In the genomic region with DNA sequence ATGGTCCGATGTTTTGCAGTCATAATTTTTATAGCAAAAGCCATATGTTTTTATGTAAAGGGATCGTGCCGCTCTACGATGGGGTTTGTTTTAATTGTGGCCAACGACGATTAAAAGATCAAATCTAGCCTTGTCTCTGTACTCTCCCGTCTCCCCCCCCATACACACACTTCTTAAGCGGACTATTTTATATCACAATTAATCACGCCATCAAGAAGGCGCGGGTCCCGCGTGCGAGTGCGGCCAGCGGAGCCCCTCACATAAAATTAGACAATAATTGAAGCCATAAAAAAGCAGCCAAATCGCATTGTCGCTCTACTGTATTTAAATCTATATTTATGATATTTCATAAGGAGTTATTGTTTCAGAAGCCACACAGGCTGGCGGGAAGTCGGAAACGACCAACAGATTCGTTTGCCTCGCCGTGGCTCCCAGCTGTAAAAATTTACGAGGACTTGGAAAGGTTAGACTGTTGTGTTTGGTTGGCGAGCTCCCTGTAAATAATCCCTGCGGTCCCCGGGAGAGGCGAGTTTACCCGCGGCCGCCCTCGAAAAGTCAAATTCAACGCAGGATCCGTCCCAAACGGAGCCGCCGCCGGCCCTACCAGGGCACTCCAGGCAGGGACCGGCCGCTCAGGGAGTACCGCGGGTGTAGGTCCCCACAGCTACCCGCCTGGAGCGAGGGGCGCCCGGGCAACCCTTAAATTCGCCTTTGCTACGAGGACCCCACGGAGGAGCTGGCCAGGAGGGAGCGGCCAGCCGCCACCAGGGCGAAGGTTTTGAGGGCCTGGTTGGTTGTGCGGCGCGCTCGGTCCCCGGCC, we compare ENCODE assay signal across 9 cellular contexts. TPM values are rescaled to one million over a fixed set of nuclear protein-coding genes. Genes with fewer than 3 reads are reported as not detected.
DNase-seq lines count a peak whose midpoint lies in the region; ATAC-seq and TF ChIP-seq lines count a peak whose summit lies in the region.
"Had no signal": no experiment of that assay in that cellular context is flagged by ENCODE, and none has a peak within 500 bp of the region (broad histone marks: within the 10 kb centered on the region; RNA-seq: fewer than 3 reads in every experiment).

No MANE protein-coding gene starts in this region.

- no peak for TF ChIP-seq POLR2A in breast epithelium (IDR thresholded peaks at IDR 0.05)

- peaks cover 30 to 74% (median 50%) of the 10 kb centered on the region in 3 donors for H3K27me3 Mint-ChIP-seq in naive B cell

- POLR2A ChIA-PET in AG04449 (lab: Yijun Ruan, JAX): interaction anchor here (0.6 to 2.4 kb wide), 5 partner anchors 9 to 575 kb away, joined by 3 to 13 read pairs (median 3); a partner anchor contains a TSS

- CTCF ChIA-PET in AG04449 (lab: Yijun Ruan, JAX): interaction anchor here (0.6 to 6.8 kb wide), 8 partner anchors 9 to 1310 kb away, joined by 3 to 117 read pairs (median 3); a partner anchor contains a TSS

- H3K4me3 ChIP-seq in AG04449 (ENCODE audit: low read depth, low read length) (peak overlapping the region; percentile 75), HFF-Myc (replicated peaks; ENCODE audit: low read depth, low read length) (peak overlapping the region; percentile 83), breast epithelium (peak overlapping the region; percentile 65 to 80 (median 65))
- no peak overlapping the region for H3K4me3 ChIP-seq in effector memory CD4-positive, alpha-beta T cell (ENCODE audit: insufficient read depth, low read depth, low read length, poor library complexity, severe bottlenecking)

- H3K36me3 ChIP-seq in breast epithelium: no peaks in the 10 kb centered on the region
- H3K36me3 ChIP-seq in effector memory CD4-positive, alpha-beta T cell (ENCODE audit: control insufficient read depth, insufficient read depth, low read length): no peaks in the 10 kb centered on the region
- H3K36me3 ChIP-seq: adrenal gland had no signal

- peaks cover 3 to 67% of the 10 kb centered on the region in 2 donors for H3K27me3 ChIP-seq in breast epithelium
- peaks cover 86% of the 10 kb centered on the region for H3K27me3 ChIP-seq in effector memory CD4-positive, alpha-beta T cell (replicated peaks; ENCODE audit: control insufficient read depth, insufficient read depth, low read length, poor library complexity, severe bottlenecking)

- DNase-seq in AG04449 (ENCODE audit: low read depth, low spot score) (no peak), HFF-Myc (ENCODE audit: extremely low read depth, low read depth) (no peak), breast epithelium (ENCODE audit: low spot score in 2 of 2) (no peak), naive B cell (no peak), germinal center (ENCODE audit: low spot score) (no peak), NCI-H2107 (lab: John Stamatoyannopoulos, UW) (no peak), omental fat pad (ENCODE audit: low spot score) (no peak)
- no peak for DNase-seq in effector memory CD4-positive, alpha-beta T cell

- H3K9me3 Mint-ChIP-seq in naive B cell: peaks cover 0 to 28% (median 5%) of the 10 kb centered on the region in 7 donors

- intact Hi-C loops in breast epithelium (cut with DNase I; ENCODE audit: low total_unique reads): no loop called here

- peak overlapping the region in 7 of 8 donors; percentile 15 to 66 (median 47) for H3K4me3 Mint-ChIP-seq in naive B cell

- peaks cover 4 to 14% of the 10 kb centered on the region in 2 donors for H3K36me3 Mint-ChIP-seq in naive B cell

- peak overlapping the region; percentile 81 to 89 for H3K27ac ChIP-seq in breast epithelium
- no peak overlapping the region for H3K27ac ChIP-seq in effector memory CD4-positive, alpha-beta T cell (ENCODE audit: insufficient read depth, low read length, poor library complexity, severe bottlenecking)

- peaks cover 17 to 23% (median 22%) of the 10 kb centered on the region in 3 donors for H3K4me1 Mint-ChIP-seq in naive B cell

- no peak for ATAC-seq in naive B cell (ENCODE audit: low read depth in 2 of 2)
- no peak for ATAC-seq in omental fat pad (ENCODE audit: low FRiP score)

- no peaks in the 10 kb centered on the region for H3K4me1 ChIP-seq in breast epithelium
- H3K4me1 ChIP-seq in effector memory CD4-positive, alpha-beta T cell (ENCODE audit: control insufficient read depth, insufficient read depth, low read length, poor library complexity, severe bottlenecking): peaks cover 41% of the 10 kb centered on the region

- H3K9me3 ChIP-seq in breast epithelium: no peaks in the 10 kb centered on the region
- no peaks in the 10 kb centered on the region for H3K9me3 ChIP-seq in effector memory CD4-positive, alpha-beta T cell (ENCODE audit: control insufficient read depth, low read length)
- H3K9me3 ChIP-seq: adrenal gland had no signal

- no peak for TF ChIP-seq CTCF in AG04449 (IDR thresholded peaks at IDR 0.05; ENCODE audit: insufficient read depth, low read length, missing control alignments)
- TF ChIP-seq CTCF in HFF-Myc (IDR thresholded peaks at IDR 0.05; ENCODE audit: low read depth, low read length, missing control alignments): no peak
- no peak for TF ChIP-seq CTCF in breast epithelium (IDR thresholded peaks at IDR 0.05)
- TF ChIP-seq CTCF in omental fat pad (IDR thresholded peaks at IDR 0.05): no peak

- peak overlapping the region in 4 of 6 donors; percentile 86 to 97 (median 88) for H3K27ac Mint-ChIP-seq in naive B cell

RNA-seq across cellular contexts. Expression of a gene that starts 0.5 kb away (rescaled TPM):
- total RNA-seq in breast epithelium: 10 to 100 TPM in 1 of 3 donors, 1 to 10 TPM in 2; 7.5 to 18.4 (median 9.0) TPM
- not detected for polyA plus RNA-seq in naive B cell (ENCODE audit: low read depth in 6 of 6)
- 1 to 10 TPM in 2 of 4 donors, under 1 TPM in 1, not detected in 1; 0.19 to 2.4 (median 1.0) TPM for total RNA-seq in omental fat pad

RNA-seq across cellular contexts. Expression of a gene that starts 8.3 kb away (rescaled TPM):
- 10 to 100 TPM in 1 of 3 donors, 1 to 10 TPM in 2; 2.3 to 21.1 (median 5.2) TPM for total RNA-seq in breast epithelium
- polyA plus RNA-seq in naive B cell (ENCODE audit: low read depth in 6 of 6): not detected
- total RNA-seq in omental fat pad: 1 to 10 TPM in 2 of 4 donors, under 1 TPM in 2; 0.56 to 1.9 (median 1.2) TPM

RNA-seq across cellular contexts. Expression of a gene that starts 9.4 kb away (rescaled TPM):
- total RNA-seq in breast epithelium (1 to 10 TPM; 4.6 to 8.8 (median 6.2) TPM), omental fat pad (1 to 10 TPM; 4.6 to 6.1 (median 5.3) TPM)
- polyA plus RNA-seq in naive B cell (ENCODE audit: low read depth in 6 of 6): not detected

RNA-seq across cellular contexts. Expression of a gene that starts 13.5 kb away (rescaled TPM):
- 1 to 10 TPM; 4.5 to 6.4 (median 4.6) TPM for total RNA-seq in breast epithelium
- polyA plus RNA-seq in naive B cell (ENCODE audit: low read depth in 6 of 6): not detected
- total RNA-seq in omental fat pad: 10 to 100 TPM in 1 of 4 donors, 1 to 10 TPM in 3; 1.8 to 11.0 (median 4.3) TPM

RNA-seq across cellular contexts. Expression of a gene that starts 18.3 kb away (rescaled TPM):
- total RNA-seq in breast epithelium (10 to 100 TPM in 1 of 3 donors, 1 to 10 TPM in 2; 7.9 to 16.0 (median 9.0) TPM), omental fat pad (10 to 100 TPM in 1 of 4 donors, 1 to 10 TPM in 3; 1.1 to 13.1 (median 6.4) TPM)
- polyA plus RNA-seq in naive B cell (ENCODE audit: low read depth in 6 of 6): not detected
